Comparison of ENCODE assay signal across 1 cellular context in genomic region chr22:42499773-42500163, GRCh38.
A peak's percentile ranks its signal among the peaks of the same experiment; 100 is the strongest.
TF ChIP-seq lines count a peak whose summit lies in the region.

No MANE protein-coding gene starts in this region.

TF ChIP-seq in K562, 482 proteins besides CTCF, POLR2A, EP300 and RAD21:
- TF ChIP-seq ADNP (tag; IDR thresholded peaks at IDR 0.05): peak; percentile 63
